10 cellular contexts compared by ENCODE assay signal in the genomic region with DNA sequence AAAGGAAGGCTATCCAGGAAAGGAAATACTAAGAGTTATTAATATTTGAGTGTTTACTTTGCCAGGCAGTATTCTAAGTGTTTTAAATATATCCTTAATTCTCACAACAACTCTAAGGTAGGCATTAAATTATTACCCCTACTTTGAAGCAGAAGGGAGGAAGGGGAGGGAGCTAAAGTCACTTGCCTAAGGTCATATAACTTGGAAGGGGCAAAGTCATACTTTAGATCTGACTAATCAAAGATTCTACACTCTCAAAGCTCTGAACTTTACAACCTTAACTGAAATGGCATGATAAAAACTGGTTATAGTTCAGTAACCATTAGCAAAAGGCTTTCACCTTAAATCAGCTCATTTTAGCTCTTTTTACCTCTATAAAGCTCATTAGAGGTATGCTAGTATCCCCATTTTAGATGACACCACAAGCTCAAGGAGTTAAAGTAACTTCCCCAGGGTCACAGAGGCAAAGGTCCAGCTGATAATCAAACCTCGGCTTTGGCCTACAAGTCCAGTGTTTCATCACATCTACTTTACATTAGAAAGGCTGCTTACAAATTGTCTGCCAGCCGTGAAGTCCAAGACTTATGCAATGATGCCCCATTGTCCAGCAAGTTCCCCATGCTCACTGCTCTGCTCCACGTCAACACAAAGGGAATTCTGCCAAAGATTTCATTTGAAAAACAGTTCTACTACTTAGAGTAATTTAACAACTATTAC.
A peak's percentile ranks its signal among the peaks of the same experiment; 100 is the strongest.
DNase-seq lines count a peak whose midpoint lies in the region; ATAC-seq, FAIRE-seq and TF ChIP-seq lines count a peak whose summit lies in the region.
"Had no signal": no experiment of that assay in that cellular context is flagged by ENCODE, and none has a peak within 500 bp of the region (broad histone marks: within the 10 kb centered on the region; RNA-seq: fewer than 3 reads in every experiment).

No MANE protein-coding gene starts in this region.

- ATAC-seq in heart right ventricle (peak in 7 of 8 donors; percentile 43 to 84 (median 73)), psoas muscle (peak; percentile 27 to 63 (median 60)), GM18907 (IDR thresholded peaks at IDR 0.05; ENCODE audit: unreplicated experiment) (no peak), HG02981 (IDR thresholded peaks at IDR 0.05; ENCODE audit: unreplicated experiment) (no peak), GM18505 (IDR thresholded peaks at IDR 0.05; ENCODE audit: unreplicated experiment) (no peak)

- H3K4me1 ChIP-seq in ascending aorta (peaks cover 5 to 49% of the 10 kb centered on the region in 2 donors), heart right ventricle (peaks cover 6 to 77% (median 60%) of the 10 kb centered on the region in 9 donors), psoas muscle (peaks cover 57% of the 10 kb centered on the region)

- peak overlapping the region; percentile 13 to 48 for H3K27ac ChIP-seq in ascending aorta
- H3K27ac ChIP-seq in heart right ventricle: peak overlapping the region in 4 of 10 donors; percentile 4 to 32 (median 24)
- no peak overlapping the region for H3K27ac ChIP-seq in psoas muscle

- no peak for TF ChIP-seq POLR2A in GM18505 (IDR thresholded peaks at IDR 0.05; ENCODE audit: borderline replicate concordance, extremely low read depth, insufficient read depth, insufficient read length)

- FAIRE-seq in RCC 7860 (lab: Jason Lieb, UNC): no peak

- intact Hi-C loops in ascending aorta (cut with DNase I): no loop called here
- intact Hi-C loops in heart right ventricle (cut with DNase I): no loop called here
- intact Hi-C loops in psoas muscle (cut with DNase I): no loop called here

- no peak for TF ChIP-seq CTCF in ascending aorta (IDR thresholded peaks at IDR 0.05)
- no peak for TF ChIP-seq CTCF in heart right ventricle (IDR thresholded peaks at IDR 0.05)
- TF ChIP-seq CTCF in psoas muscle (IDR thresholded peaks at IDR 0.05): no peak

- 5 to 9% methylated on average over 3 of the region's 3 CpGs for WGBS in heart right ventricle, 2 donors
- 12% methylated on average over 3 of the region's 3 CpGs for WGBS in psoas muscle, 3 donors

- no peaks in the 10 kb centered on the region for H3K36me3 ChIP-seq in ascending aorta
- H3K36me3 ChIP-seq in heart right ventricle: no peaks in the 10 kb centered on the region
- no peaks in the 10 kb centered on the region for H3K36me3 ChIP-seq in psoas muscle (ENCODE audit: insufficient read depth in 1 of 2, low read depth in 1 of 2)

- no peak overlapping the region for H3K4me3 ChIP-seq in ascending aorta
- no peak overlapping the region for H3K4me3 ChIP-seq in heart right ventricle
- no peak overlapping the region for H3K4me3 ChIP-seq in psoas muscle

- H3K9me3 ChIP-seq in ascending aorta (no peaks in the 10 kb centered on the region), heart right ventricle (no peaks in the 10 kb centered on the region), psoas muscle (no peaks in the 10 kb centered on the region)

- DNase-seq in GM03348 (ENCODE audit: low spot score): peak; percentile 57
- DNase-seq in ascending aorta (ENCODE audit: low spot score in 2 of 2): peak in 1 of 2 donors; percentile 12
- peak in 1 of 2 donors; percentile 24 for DNase-seq in heart right ventricle
- peak in 1 of 2 donors; percentile 32 for DNase-seq in psoas muscle
- DNase-seq in RCC 7860 (ENCODE audit: low spot score): no peak
- DNase-seq: H7, NCI-H146 had no signal

- H3K27me3 ChIP-seq in ascending aorta (no peaks in the 10 kb centered on the region), heart right ventricle (no peaks in the 10 kb centered on the region), psoas muscle (ENCODE audit: insufficient read depth in 3 of 3, low read length in 2 of 3) (no peaks in the 10 kb centered on the region)

Comparison
In these comparisons a context has a peak if more than half of its experiments do, and no peak if none do; other contexts are left out.
1. ATAC-seq: peak in heart right ventricle (7 of 8) and psoas muscle (4 of 4); none in GM18907 (single experiment), HG02981 (single experiment) and GM18505 (single experiment).